ENCODE assay signal across 14 cellular contexts in genomic region chr1:6248798-6249731, GRCh38. TPM values are rescaled to one million over a fixed set of nuclear protein-coding genes. Genes with fewer than 3 reads are reported as not detected.
A peak's percentile ranks its signal among the peaks of the same experiment; 100 is the strongest.
DNase-seq lines count a peak whose midpoint lies in the region; ATAC-seq and TF ChIP-seq lines count a peak whose summit lies in the region.
"Had no signal": no experiment of that assay in that cellular context is flagged by ENCODE, and none has a peak within 500 bp of the region (broad histone marks: within the 10 kb centered on the region; RNA-seq: fewer than 3 reads in every experiment).

No MANE protein-coding gene starts in this region.

- H3K4me3 ChIP-seq in cardiac muscle cell (no peak overlapping the region), liver (ENCODE audit: low read depth in 1 of 3, low read length in 3 of 3) (peak overlapping the region in 1 of 3 donors; percentile 21)
- H3K4me3 ChIP-seq: dorsolateral prefrontal cortex, PC-9 had no signal

- H3K36me3 ChIP-seq in cardiac muscle cell (no peaks in the 10 kb centered on the region), liver (ENCODE audit: control insufficient read depth in 4 of 4, insufficient read depth in 3 of 4, low read depth in 1 of 4, low read length in 3 of 4) (no peaks in the 10 kb centered on the region)

- WGBS in liver: 9% methylated on average over 98 of the region's 98 CpGs

- H3K4me3 Mint-ChIP-seq in dendritic cell treated with granulocyte-macrophage colony-stimulating factor and Interleukin-4, amounts not matched to agents 40 ng/mL and 50 ng/mL, for 4 days: peak overlapping the region; percentile 51
- no peak overlapping the region for H3K4me3 Mint-ChIP-seq in progenitor cell of endocrine pancreas (ENCODE audit: low read depth)

- H3K4me1 Mint-ChIP-seq in dendritic cell treated with granulocyte-macrophage colony-stimulating factor and Interleukin-4, amounts not matched to agents 40 ng/mL and 50 ng/mL, for 4 days (ENCODE audit: low read depth): peaks cover 26% of the 10 kb centered on the region
- peaks cover 2% of the 10 kb centered on the region for H3K4me1 Mint-ChIP-seq in progenitor cell of endocrine pancreas (ENCODE audit: low read depth)

- no peak for ATAC-seq in HG03135 (IDR thresholded peaks at IDR 0.05; ENCODE audit: unreplicated experiment)

- H3K27ac Mint-ChIP-seq in dendritic cell treated with granulocyte-macrophage colony-stimulating factor and Interleukin-4, amounts not matched to agents 40 ng/mL and 50 ng/mL, for 4 days: no peak overlapping the region
- no peak overlapping the region for H3K27ac Mint-ChIP-seq in progenitor cell of endocrine pancreas

- peaks cover 82% of the 10 kb centered on the region for H3K27me3 Mint-ChIP-seq in dendritic cell treated with granulocyte-macrophage colony-stimulating factor and Interleukin-4, amounts not matched to agents 40 ng/mL and 50 ng/mL, for 4 days
- H3K27me3 Mint-ChIP-seq in progenitor cell of endocrine pancreas: peaks cover 65% of the 10 kb centered on the region

- TF ChIP-seq CTCF in cardiac muscle cell (IDR thresholded peaks at IDR 0.05; ENCODE audit: low read depth, low read length) (no peak), liver (IDR thresholded peaks at IDR 0.05; ENCODE audit: low read depth, low read length, missing input control) (no peak), progenitor cell of endocrine pancreas (IDR thresholded peaks at IDR 0.05; ENCODE audit: unreplicated experiment) (no peak)

- H3K36me3 Mint-ChIP-seq in dendritic cell treated with granulocyte-macrophage colony-stimulating factor and Interleukin-4, amounts not matched to agents 40 ng/mL and 50 ng/mL, for 4 days (ENCODE audit: low read depth): no peaks in the 10 kb centered on the region
- H3K36me3 Mint-ChIP-seq in progenitor cell of endocrine pancreas (ENCODE audit: insufficient read depth): no peaks in the 10 kb centered on the region

- H3K9ac ChIP-seq in liver (ENCODE audit: low read depth in 1 of 2, low read length in 2 of 2): no peak overlapping the region

- peak; percentile 42 for DNase-seq in cardiac muscle cell (ENCODE audit: low read depth in 1 of 2, low spot score in 1 of 2)
- DNase-seq in cardiac septum (ENCODE audit: low spot score): no peak
- no peak for DNase-seq in superior temporal gyrus (ENCODE audit: extremely low spot score)
- DNase-seq in activated CD4-positive, alpha-beta T cell treated with anti-CD3 and anti-CD28 coated beads for 1 hour: no peak
- DNase-seq in progenitor cell of endocrine pancreas (ENCODE audit: low spot score, unreplicated experiment): no peak
- DNase-seq: activated gamma-delta T cell treated with Interleukin-2 at 50 U/mL for 16 hours, C1 segment of cervical spinal cord, dorsolateral prefrontal cortex, islet precursor cell, NCI-H1092 treated with DMSO at 0.1 percent for 48 hours, PC-9 had no signal

- H3K27ac ChIP-seq in cardiac muscle cell (no peak overlapping the region), liver (ENCODE audit: low read depth in 1 of 2, low read length in 2 of 2) (no peak overlapping the region)
- H3K27ac ChIP-seq: dorsolateral prefrontal cortex, PC-9 had no signal

- H3K9me3 Mint-ChIP-seq in dendritic cell treated with granulocyte-macrophage colony-stimulating factor and Interleukin-4, amounts not matched to agents 40 ng/mL and 50 ng/mL, for 4 days: no peaks in the 10 kb centered on the region
- H3K9me3 Mint-ChIP-seq in progenitor cell of endocrine pancreas (ENCODE audit: low read depth): no peaks in the 10 kb centered on the region

- intact Hi-C loops in cardiac septum (cut with DNase I): loop anchor here (2.0 to 5.0 kb wide), 2 partner anchors 32 to 188 kb away; no protein-coding TSS in a partner anchor
- intact Hi-C loops in dendritic cell treated with granulocyte-macrophage colony-stimulating factor and Interleukin-4, amounts not matched to agents 40 ng/mL and 50 ng/mL, for 4 days (cut with micrococcal nuclease): loop anchor here (5.0 to 10.0 kb wide), 3 partner anchors 158 to 197 kb away; no protein-coding TSS in a partner anchor

- peak in 1 of 2 donors; percentile 19 for TF ChIP-seq RAD21 in liver (IDR thresholded peaks at IDR 0.05)

- no peaks in the 10 kb centered on the region for H3K9me3 ChIP-seq in cardiac muscle cell (ENCODE audit: low read depth)
- no peaks in the 10 kb centered on the region for H3K9me3 ChIP-seq in liver (ENCODE audit: control insufficient read depth in 4 of 4, low read length in 3 of 4)

- H3K27me3 ChIP-seq in cardiac muscle cell (peaks cover 91% of the 10 kb centered on the region), liver (ENCODE audit: control insufficient read depth in 4 of 4, insufficient read depth in 4 of 4, low read length in 3 of 4) (peaks cover 0 to 9% (median 2%) of the 10 kb centered on the region in 4 donors)

- H3K4me1 ChIP-seq in cardiac muscle cell (ENCODE audit: low read depth) (peaks cover 8% of the 10 kb centered on the region), liver (ENCODE audit: control insufficient read depth in 4 of 4, insufficient read depth in 4 of 4, low read length in 3 of 4) (peaks cover 0 to 33% (median 12%) of the 10 kb centered on the region in 4 donors)

TF ChIP-seq in liver, 16 proteins besides CTCF, POLR2A, EP300 and RAD21:
- TF ChIP-seq SP1 (IDR thresholded peaks at IDR 0.05): peak; percentile 13
- no peak for TF ChIP-seq ZBTB33 (IDR thresholded peaks at IDR 0.05)
- TF ChIP-seq RXRA (IDR thresholded peaks at IDR 0.05): peak in 1 of 2 donors; percentile 46
- no peak for TF ChIP-seq FOXA2 (IDR thresholded peaks at IDR 0.05)

RNA-seq across cellular contexts. Expression of gene HES3, which starts 5.1 kb away (rescaled TPM):
- total RNA-seq in cardiac muscle cell (not detected in 2 replicates), cardiac septum (not detected), liver (not detected), progenitor cell of endocrine pancreas (not detected in 2 replicates)
- polyA plus RNA-seq in cardiac muscle cell (not detected in 2 replicates), liver (not detected)
- total RNA-seq: dorsolateral prefrontal cortex, PC-9 had no signal

RNA-seq across cellular contexts. Expression of gene GPR153, which starts 11.8 kb away (rescaled TPM):
- 22.7 and 32.7 TPM in 2 replicates for total RNA-seq in cardiac muscle cell
- 21.0 and 30.3 TPM in 2 replicates for polyA plus RNA-seq in cardiac muscle cell
- 7.0 TPM for total RNA-seq in cardiac septum
- 1 to 10 TPM in 1 of 2 donors, under 1 TPM in 1; 0.37 to 5.9 TPM for total RNA-seq in liver
- polyA plus RNA-seq in liver: 1 to 10 TPM; 2.2 to 3.3 TPM
- 6.3 and 6.5 TPM in 2 replicates for total RNA-seq in progenitor cell of endocrine pancreas

RNA-seq across cellular contexts. Expression of gene ICMT, which starts 13.3 kb away (rescaled TPM):
- total RNA-seq in cardiac muscle cell: 45.4 and 72.2 TPM in 2 replicates
- 40.6 and 54.3 TPM in 2 replicates for polyA plus RNA-seq in cardiac muscle cell
- 71.2 TPM for total RNA-seq in cardiac septum
- total RNA-seq in liver: 10 to 100 TPM; 26.8 to 38.2 TPM
- 10 to 100 TPM in 1 of 2 donors, 1 to 10 TPM in 1; 7.1 to 16.8 TPM for polyA plus RNA-seq in liver
- total RNA-seq in progenitor cell of endocrine pancreas: 56.6 and 59.4 TPM in 2 replicates

RNA-seq across cellular contexts. Expression of gene RNF207, which starts 43.1 kb away (rescaled TPM):
- 198 and 273 TPM in 2 replicates for total RNA-seq in cardiac muscle cell
- polyA plus RNA-seq in cardiac muscle cell: 166 and 180 TPM in 2 replicates
- total RNA-seq in cardiac septum: 91.0 TPM
- 10 to 100 TPM in 1 of 2 donors, 1 to 10 TPM in 1; 7.6 to 13.7 TPM for total RNA-seq in liver
- polyA plus RNA-seq in liver: 1 to 10 TPM; 3.3 to 4.0 TPM
- total RNA-seq in progenitor cell of endocrine pancreas: 50.5 and 55.4 TPM in 2 replicates

RNA-seq across cellular contexts. Expression of gene RPL22, which starts 49.7 kb away (rescaled TPM):
- total RNA-seq in cardiac muscle cell (101 and 132 TPM in 2 replicates), cardiac septum (205 TPM), liver (10 to 100 TPM; 38.9 to 77.9 TPM), progenitor cell of endocrine pancreas (414 and 432 TPM in 2 replicates)
- polyA plus RNA-seq in cardiac muscle cell (123 and 130 TPM in 2 replicates), liver (100 to 1,000 TPM in 1 of 2 donors, 10 to 100 TPM in 1; 76.7 to 105 TPM)

Comparison
In these comparisons a context has a peak if more than half of its experiments do, and no peak if none do; other contexts are left out.
1. DNase-seq: peak in cardiac muscle cell (2 of 2); none in cardiac septum (single experiment), superior temporal gyrus (single experiment), activated CD4-positive, alpha-beta T cell treated with anti-CD3 and anti-CD28 coated beads for 1 hour (single experiment) and progenitor cell of endocrine pancreas (single experiment).